ENCODE assay signal across 1 cellular context in the genomic region with DNA sequence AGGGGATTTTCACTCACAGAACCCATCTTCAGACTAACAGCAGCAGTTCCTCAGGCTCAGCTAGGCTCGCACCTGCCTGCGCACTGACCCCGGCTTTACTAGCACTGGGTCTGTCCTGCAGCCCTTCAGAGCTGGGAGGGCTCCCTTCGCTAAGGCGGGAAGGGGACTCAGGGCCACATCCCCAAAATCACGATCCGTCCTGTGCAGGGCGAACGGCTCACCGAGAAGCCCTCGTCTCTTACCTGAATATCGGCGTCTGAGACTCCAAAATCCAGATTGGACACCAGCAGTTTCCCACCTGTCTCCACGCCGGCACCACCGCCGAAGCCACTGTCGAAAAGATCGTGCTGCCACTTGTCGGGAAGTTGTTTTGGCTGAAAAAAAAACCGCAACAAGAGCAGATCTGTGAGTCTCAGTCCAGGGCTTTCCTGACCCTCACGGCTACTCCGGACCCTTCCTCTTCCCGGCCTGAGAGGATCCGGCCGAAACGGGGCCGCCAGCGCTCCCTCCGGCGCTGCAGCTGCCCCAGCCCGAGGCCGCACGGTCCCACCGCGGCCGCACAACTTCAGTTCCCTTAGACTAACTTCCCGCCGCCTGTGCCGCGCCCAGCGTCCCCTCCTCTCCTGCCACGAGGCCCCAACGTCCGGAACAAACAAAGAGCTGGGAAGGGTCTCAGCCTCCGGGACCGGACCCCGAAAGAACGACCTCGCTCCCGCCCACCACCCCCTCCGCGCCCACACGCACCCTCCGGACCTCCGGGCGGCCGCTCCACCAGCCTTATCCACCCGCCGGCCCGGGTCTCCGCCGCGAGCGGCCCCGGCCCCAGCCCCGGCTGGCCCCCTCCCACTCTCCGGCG.
TF ChIP-seq lines count a peak whose summit lies in the region.

No MANE protein-coding gene starts in this region.

TF ChIP-seq in HepG2, 621 proteins besides CTCF, POLR2A, EP300 and RAD21 (continued from another document and continues in another):
- TF ChIP-seq, protein P1, sequence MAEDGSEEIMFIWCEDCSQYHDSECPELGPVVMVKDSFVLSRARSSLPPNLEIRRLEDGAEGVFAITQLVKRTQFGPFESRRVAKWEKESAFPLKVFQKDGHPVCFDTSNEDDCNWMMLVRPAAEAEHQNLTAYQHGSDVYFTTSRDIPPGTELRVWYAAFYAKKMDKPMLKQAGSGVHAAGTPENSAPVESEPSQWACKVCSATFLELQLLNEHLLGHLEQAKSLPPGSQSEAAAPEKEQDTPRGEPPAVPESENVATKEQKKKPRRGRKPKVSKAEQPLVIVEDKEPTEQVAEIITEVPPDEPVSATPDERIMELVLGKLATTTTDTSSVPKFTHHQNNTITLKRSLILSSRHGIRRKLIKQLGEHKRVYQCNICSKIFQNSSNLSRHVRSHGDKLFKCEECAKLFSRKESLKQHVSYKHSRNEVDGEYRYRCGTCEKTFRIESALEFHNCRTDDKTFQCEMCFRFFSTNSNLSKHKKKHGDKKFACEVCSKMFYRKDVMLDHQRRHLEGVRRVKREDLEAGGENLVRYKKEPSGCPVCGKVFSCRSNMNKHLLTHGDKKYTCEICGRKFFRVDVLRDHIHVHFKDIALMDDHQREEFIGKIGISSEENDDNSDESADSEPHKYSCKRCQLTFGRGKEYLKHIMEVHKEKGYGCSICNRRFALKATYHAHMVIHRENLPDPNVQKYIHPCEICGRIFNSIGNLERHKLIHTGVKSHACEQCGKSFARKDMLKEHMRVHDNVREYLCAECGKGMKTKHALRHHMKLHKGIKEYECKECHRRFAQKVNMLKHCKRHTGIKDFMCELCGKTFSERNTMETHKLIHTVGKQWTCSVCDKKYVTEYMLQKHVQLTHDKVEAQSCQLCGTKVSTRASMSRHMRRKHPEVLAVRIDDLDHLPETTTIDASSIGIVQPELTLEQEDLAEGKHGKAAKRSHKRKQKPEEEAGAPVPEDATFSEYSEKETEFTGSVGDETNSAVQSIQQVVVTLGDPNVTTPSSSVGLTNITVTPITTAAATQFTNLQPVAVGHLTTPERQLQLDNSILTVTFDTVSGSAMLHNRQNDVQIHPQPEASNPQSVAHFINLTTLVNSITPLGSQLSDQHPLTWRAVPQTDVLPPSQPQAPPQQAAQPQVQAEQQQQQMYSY (CRISPR knock-in tag; IDR thresholded peaks at IDR 0.05) = no peak
- TF ChIP-seq AHR (CRISPR knock-in tag; IDR thresholded peaks at IDR 0.05) = no peak
- no peak for TF ChIP-seq ZNF326 (CRISPR knock-in tag; IDR thresholded peaks at IDR 0.05; ENCODE audit: borderline replicate concordance)
- TF ChIP-seq HNRNPUL1 (IDR thresholded peaks at IDR 0.05; ENCODE audit: low read depth, low read length) = no peak
- TF ChIP-seq ZKSCAN8 (CRISPR knock-in tag; IDR thresholded peaks at IDR 0.05; ENCODE audit: borderline replicate concordance) = no peak
- TF ChIP-seq WIZ (CRISPR knock-in tag; IDR thresholded peaks at IDR 0.05) = no peak
- no peak for TF ChIP-seq KLF12 (CRISPR knock-in tag; IDR thresholded peaks at IDR 0.05; ENCODE audit: borderline replicate concordance)
- TF ChIP-seq, protein P2, sequence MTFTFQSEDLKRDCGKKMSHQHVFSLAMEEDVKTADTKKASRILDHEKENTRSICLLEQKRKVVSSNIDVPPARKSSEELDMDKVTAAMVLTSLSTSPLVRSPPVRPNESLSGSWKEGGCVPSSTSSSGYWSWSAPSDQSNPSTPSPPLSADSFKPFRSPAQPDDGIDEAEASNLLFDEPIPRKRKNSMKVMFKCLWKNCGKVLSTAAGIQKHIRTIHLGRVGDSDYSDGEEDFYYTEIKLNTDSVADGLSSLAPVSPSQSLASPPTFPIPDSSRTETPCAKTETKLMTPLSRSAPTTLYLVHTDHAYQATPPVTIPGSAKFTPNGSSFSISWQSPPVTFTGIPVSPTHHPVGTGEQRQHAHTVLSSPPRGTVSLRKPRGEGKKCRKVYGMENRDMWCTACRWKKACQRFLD (CRISPR knock-in tag; IDR thresholded peaks at IDR 0.05; ENCODE audit: borderline replicate concordance) = no peak
- no peak for TF ChIP-seq CBX2 (IDR thresholded peaks at IDR 0.05; ENCODE audit: low read depth, low read length)
- TF ChIP-seq CBX2 (CRISPR knock-in tag; IDR thresholded peaks at IDR 0.05; ENCODE audit: low read depth) = no peak
- TF ChIP-seq JUN (CRISPR knock-in tag; IDR thresholded peaks at IDR 0.05) = no peak
- TF ChIP-seq, protein P3, sequence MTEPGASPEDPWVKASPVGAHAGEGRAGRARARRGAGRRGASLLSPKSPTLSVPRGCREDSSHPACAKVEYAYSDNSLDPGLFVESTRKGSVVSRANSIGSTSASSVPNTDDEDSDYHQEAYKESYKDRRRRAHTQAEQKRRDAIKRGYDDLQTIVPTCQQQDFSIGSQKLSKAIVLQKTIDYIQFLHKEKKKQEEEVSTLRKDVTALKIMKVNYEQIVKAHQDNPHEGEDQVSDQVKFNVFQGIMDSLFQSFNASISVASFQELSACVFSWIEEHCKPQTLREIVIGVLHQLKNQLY (CRISPR knock-in tag; IDR thresholded peaks at IDR 0.05) = no peak
- TF ChIP-seq ZNF335 (CRISPR knock-in tag; IDR thresholded peaks at IDR 0.05) = no peak
- no peak for TF ChIP-seq ZNF550 (CRISPR knock-in tag; IDR thresholded peaks at IDR 0.05; ENCODE audit: borderline replicate concordance)
- TF ChIP-seq, protein P4, sequence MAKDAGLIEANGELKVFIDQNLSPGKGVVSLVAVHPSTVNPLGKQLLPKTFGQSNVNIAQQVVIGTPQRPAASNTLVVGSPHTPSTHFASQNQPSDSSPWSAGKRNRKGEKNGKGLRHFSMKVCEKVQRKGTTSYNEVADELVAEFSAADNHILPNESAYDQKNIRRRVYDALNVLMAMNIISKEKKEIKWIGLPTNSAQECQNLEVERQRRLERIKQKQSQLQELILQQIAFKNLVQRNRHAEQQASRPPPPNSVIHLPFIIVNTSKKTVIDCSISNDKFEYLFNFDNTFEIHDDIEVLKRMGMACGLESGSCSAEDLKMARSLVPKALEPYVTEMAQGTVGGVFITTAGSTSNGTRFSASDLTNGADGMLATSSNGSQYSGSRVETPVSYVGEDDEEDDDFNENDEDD (CRISPR knock-in tag; IDR thresholded peaks at IDR 0.05; ENCODE audit: borderline replicate concordance) = peak; percentile 30; the same call in 1 of the 2 replicates
- no peak; the same call in 1 of the 2 replicates for TF ChIP-seq TAF1 (CRISPR knock-in tag; IDR thresholded peaks at IDR 0.05)
- TF ChIP-seq, protein P5, sequence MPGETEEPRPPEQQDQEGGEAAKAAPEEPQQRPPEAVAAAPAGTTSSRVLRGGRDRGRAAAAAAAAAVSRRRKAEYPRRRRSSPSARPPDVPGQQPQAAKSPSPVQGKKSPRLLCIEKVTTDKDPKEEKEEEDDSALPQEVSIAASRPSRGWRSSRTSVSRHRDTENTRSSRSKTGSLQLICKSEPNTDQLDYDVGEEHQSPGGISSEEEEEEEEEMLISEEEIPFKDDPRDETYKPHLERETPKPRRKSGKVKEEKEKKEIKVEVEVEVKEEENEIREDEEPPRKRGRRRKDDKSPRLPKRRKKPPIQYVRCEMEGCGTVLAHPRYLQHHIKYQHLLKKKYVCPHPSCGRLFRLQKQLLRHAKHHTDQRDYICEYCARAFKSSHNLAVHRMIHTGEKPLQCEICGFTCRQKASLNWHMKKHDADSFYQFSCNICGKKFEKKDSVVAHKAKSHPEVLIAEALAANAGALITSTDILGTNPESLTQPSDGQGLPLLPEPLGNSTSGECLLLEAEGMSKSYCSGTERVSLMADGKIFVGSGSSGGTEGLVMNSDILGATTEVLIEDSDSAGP (CRISPR knock-in tag; IDR thresholded peaks at IDR 0.05; ENCODE audit: borderline replicate concordance) = no peak
- peak; percentile 68; the same call in 1 of the 2 replicates for TF ChIP-seq ZNF598 (CRISPR knock-in tag; IDR thresholded peaks at IDR 0.05; ENCODE audit: borderline replicate concordance)
- TF ChIP-seq, protein P6, sequence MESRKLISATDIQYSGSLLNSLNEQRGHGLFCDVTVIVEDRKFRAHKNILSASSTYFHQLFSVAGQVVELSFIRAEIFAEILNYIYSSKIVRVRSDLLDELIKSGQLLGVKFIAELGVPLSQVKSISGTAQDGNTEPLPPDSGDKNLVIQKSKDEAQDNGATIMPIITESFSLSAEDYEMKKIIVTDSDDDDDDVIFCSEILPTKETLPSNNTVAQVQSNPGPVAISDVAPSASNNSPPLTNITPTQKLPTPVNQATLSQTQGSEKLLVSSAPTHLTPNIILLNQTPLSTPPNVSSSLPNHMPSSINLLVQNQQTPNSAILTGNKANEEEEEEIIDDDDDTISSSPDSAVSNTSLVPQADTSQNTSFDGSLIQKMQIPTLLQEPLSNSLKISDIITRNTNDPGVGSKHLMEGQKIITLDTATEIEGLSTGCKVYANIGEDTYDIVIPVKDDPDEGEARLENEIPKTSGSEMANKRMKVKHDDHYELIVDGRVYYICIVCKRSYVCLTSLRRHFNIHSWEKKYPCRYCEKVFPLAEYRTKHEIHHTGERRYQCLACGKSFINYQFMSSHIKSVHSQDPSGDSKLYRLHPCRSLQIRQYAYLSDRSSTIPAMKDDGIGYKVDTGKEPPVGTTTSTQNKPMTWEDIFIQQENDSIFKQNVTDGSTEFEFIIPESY (CRISPR knock-in tag; IDR thresholded peaks at IDR 0.05) = no peak; the same call in 1 of the 2 replicates
- TF ChIP-seq, protein P7, sequence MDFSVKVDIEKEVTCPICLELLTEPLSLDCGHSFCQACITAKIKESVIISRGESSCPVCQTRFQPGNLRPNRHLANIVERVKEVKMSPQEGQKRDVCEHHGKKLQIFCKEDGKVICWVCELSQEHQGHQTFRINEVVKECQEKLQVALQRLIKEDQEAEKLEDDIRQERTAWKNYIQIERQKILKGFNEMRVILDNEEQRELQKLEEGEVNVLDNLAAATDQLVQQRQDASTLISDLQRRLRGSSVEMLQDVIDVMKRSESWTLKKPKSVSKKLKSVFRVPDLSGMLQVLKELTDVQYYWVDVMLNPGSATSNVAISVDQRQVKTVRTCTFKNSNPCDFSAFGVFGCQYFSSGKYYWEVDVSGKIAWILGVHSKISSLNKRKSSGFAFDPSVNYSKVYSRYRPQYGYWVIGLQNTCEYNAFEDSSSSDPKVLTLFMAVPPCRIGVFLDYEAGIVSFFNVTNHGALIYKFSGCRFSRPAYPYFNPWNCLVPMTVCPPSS (IDR thresholded peaks at IDR 0.05) = no peak
- TF ChIP-seq, protein P8, sequence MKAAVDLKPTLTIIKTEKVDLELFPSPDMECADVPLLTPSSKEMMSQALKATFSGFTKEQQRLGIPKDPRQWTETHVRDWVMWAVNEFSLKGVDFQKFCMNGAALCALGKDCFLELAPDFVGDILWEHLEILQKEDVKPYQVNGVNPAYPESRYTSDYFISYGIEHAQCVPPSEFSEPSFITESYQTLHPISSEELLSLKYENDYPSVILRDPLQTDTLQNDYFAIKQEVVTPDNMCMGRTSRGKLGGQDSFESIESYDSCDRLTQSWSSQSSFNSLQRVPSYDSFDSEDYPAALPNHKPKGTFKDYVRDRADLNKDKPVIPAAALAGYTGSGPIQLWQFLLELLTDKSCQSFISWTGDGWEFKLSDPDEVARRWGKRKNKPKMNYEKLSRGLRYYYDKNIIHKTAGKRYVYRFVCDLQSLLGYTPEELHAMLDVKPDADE (CRISPR knock-in tag; IDR thresholded peaks at IDR 0.05) = no peak
- TF ChIP-seq ZFYVE20 (CRISPR knock-in tag; IDR thresholded peaks at IDR 0.05; ENCODE audit: borderline replicate concordance, low read depth) = no peak
- TF ChIP-seq ZC3H13 (CRISPR knock-in tag; IDR thresholded peaks at IDR 0.05) = no peak
- TF ChIP-seq ZNF382 (CRISPR knock-in tag; IDR thresholded peaks at IDR 0.05; ENCODE audit: borderline replicate concordance) = no peak
- TF ChIP-seq, protein P9, sequence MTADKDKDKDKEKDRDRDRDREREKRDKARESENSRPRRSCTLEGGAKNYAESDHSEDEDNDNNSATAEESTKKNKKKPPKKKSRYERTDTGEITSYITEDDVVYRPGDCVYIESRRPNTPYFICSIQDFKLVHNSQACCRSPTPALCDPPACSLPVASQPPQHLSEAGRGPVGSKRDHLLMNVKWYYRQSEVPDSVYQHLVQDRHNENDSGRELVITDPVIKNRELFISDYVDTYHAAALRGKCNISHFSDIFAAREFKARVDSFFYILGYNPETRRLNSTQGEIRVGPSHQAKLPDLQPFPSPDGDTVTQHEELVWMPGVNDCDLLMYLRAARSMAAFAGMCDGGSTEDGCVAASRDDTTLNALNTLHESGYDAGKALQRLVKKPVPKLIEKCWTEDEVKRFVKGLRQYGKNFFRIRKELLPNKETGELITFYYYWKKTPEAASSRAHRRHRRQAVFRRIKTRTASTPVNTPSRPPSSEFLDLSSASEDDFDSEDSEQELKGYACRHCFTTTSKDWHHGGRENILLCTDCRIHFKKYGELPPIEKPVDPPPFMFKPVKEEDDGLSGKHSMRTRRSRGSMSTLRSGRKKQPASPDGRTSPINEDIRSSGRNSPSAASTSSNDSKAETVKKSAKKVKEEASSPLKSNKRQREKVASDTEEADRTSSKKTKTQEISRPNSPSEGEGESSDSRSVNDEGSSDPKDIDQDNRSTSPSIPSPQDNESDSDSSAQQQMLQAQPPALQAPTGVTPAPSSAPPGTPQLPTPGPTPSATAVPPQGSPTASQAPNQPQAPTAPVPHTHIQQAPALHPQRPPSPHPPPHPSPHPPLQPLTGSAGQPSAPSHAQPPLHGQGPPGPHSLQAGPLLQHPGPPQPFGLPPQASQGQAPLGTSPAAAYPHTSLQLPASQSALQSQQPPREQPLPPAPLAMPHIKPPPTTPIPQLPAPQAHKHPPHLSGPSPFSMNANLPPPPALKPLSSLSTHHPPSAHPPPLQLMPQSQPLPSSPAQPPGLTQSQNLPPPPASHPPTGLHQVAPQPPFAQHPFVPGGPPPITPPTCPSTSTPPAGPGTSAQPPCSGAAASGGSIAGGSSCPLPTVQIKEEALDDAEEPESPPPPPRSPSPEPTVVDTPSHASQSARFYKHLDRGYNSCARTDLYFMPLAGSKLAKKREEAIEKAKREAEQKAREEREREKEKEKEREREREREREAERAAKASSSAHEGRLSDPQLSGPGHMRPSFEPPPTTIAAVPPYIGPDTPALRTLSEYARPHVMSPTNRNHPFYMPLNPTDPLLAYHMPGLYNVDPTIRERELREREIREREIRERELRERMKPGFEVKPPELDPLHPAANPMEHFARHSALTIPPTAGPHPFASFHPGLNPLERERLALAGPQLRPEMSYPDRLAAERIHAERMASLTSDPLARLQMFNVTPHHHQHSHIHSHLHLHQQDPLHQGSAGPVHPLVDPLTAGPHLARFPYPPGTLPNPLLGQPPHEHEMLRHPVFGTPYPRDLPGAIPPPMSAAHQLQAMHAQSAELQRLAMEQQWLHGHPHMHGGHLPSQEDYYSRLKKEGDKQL (CRISPR knock-in tag; IDR thresholded peaks at IDR 0.05; ENCODE audit: low read depth) = no peak
- TF ChIP-seq ZNF644 (CRISPR knock-in tag; IDR thresholded peaks at IDR 0.05; ENCODE audit: low read depth) = no peak
- no peak for TF ChIP-seq STAT5B (CRISPR knock-in tag; IDR thresholded peaks at IDR 0.05)
- TF ChIP-seq CC2D1A (CRISPR knock-in tag; IDR thresholded peaks at IDR 0.05) = no peak
- TF ChIP-seq ZNF766 (CRISPR knock-in tag; IDR thresholded peaks at IDR 0.05; ENCODE audit: borderline replicate concordance) = no peak
- no peak for TF ChIP-seq KLF6 (CRISPR knock-in tag; IDR thresholded peaks at IDR 0.05)
